In genomic region chr20:3876676-3877075, GRCh38 we compare ENCODE assay signal across 31 cellular contexts.
"Had no signal": no experiment of that assay in that cellular context is flagged by ENCODE, and none has a peak within 500 bp of the region (broad histone marks: within the 10 kb centered on the region; RNA-seq: fewer than 3 reads in every experiment).

No MANE protein-coding gene starts in this region.

- H3K9me3 ChIP-seq: adrenal gland, ascending aorta, left ventricle myocardium inferior, mucosa of descending colon, neutrophil, ovary, right lobe of liver, thoracic aorta had no signal

- ATAC-seq: activated CD4-positive, CD25-positive, alpha-beta regulatory T cell treated with anti-CD3 and anti-CD28 coated beads, Interleukin-2, amount 50 U/mL, for 24 hours; mucosa of descending colon; natural killer cell treated with Interleukin-12 subunit alpha and Interleukin-12 subunit beta and Interleukin-15 and Interleukin-18, amount 100 ng/mL, for 72 hours; right lobe of liver had no signal

- H3K4me3 ChIP-seq: adrenal gland, ascending aorta, hepatocyte, left ventricle myocardium inferior, lung, mucosa of descending colon, ovary, right lobe of liver, thoracic aorta had no signal

- DNase-seq: activated CD4-positive, alpha-beta memory T cell treated with anti-CD3 and anti-CD28 coated beads for 36 hours; activated CD4-positive, alpha-beta T cell treated with anti-CD3 and anti-CD28 coated beads for 48 hours; activated CD8-positive, alpha-beta memory T cell treated with anti-CD3 and anti-CD28 coated beads, Interleukin-2, amount 50 U/mL, for 4 hours; activated effector memory CD4-positive, alpha-beta T cell treated with anti-CD3 and anti-CD28 coated beads, Interleukin-2, amount 50 U/mL, for 16 hours; activated naive CD4-positive, alpha-beta T cell treated with anti-CD3 and anti-CD28 coated beads for 36 hours; activated naive CD8-positive, alpha-beta T cell treated with anti-CD3 and anti-CD28 coated beads for 36 hours; activated T-cell treated with anti-CD3 and anti-CD28 coated beads, Interleukin-2, amount 50 U/mL, for 1 hour; adrenal gland; brain microvascular endothelial cell; caudate nucleus; dermis blood vessel endothelial cell; effector CD8-positive, alpha-beta T cell; islet precursor cell; left ventricle myocardium inferior; mesendoderm; mucosa of descending colon; ovary; stimulated activated CD4-positive, alpha-beta T cell treated with anti-CD3 and anti-CD28 coated beads, Interleukin-4, amount 100 ng/mL, for 1 hour; T-helper 9 cell; WERI-Rb-1 had no signal

- H3K27me3 Mint-ChIP-seq: activated CD4-positive, alpha-beta memory T cell treated with anti-CD3 and anti-CD28 coated beads for 36 hours; activated naive CD8-positive, alpha-beta T cell treated with anti-CD3 and anti-CD28 coated beads for 36 hours; natural killer cell treated with Interleukin-12 subunit alpha and Interleukin-12 subunit beta and Interleukin-15 and Interleukin-18, amount 100 ng/mL, for 72 hours; progenitor cell of endocrine pancreas; stimulated activated naive CD8-positive, alpha-beta T cell treated with anti-CD3 and anti-CD28 coated beads, Interleukin-15, Interleukin-2, amounts not matched to agents 100 ng/mL and 50 ng/mL, for 24 hours had no signal

- H3K27ac Mint-ChIP-seq: activated CD4-positive, alpha-beta memory T cell treated with anti-CD3 and anti-CD28 coated beads for 36 hours; activated naive CD4-positive, alpha-beta T cell treated with anti-CD3 and anti-CD28 coated beads for 36 hours; activated naive CD8-positive, alpha-beta T cell treated with anti-CD3 and anti-CD28 coated beads for 36 hours; activated T-helper 1 cell treated with anti-CD3 and anti-CD28 coated beads, Interleukin-12 subunit alpha, Interleukin-12 subunit beta, Interleukin-2, Interleukin-4 antibody, amounts not matched to agents 30 ng/mL and 10 ng/mL and 1 ng/mL, durations not matched to agents 14 hours and 24 hours and 36 hours; natural killer cell treated with Interleukin-12 subunit alpha and Interleukin-12 subunit beta and Interleukin-15 and Interleukin-18, amount 100 ng/mL, for 72 hours; stimulated activated naive CD8-positive, alpha-beta T cell treated with anti-CD3 and anti-CD28 coated beads, Interleukin-15, Interleukin-2, amounts not matched to agents 100 ng/mL and 50 ng/mL, for 24 hours had no signal

- H3K4me3 Mint-ChIP-seq: activated CD4-positive, alpha-beta memory T cell treated with anti-CD3 and anti-CD28 coated beads for 36 hours; activated naive CD4-positive, alpha-beta T cell treated with anti-CD3 and anti-CD28 coated beads for 36 hours; activated naive CD8-positive, alpha-beta T cell treated with anti-CD3 and anti-CD28 coated beads for 36 hours; activated T-helper 1 cell treated with anti-CD3 and anti-CD28 coated beads, Interleukin-12 subunit alpha, Interleukin-12 subunit beta, Interleukin-2, Interleukin-4 antibody, amounts not matched to agents 30 ng/mL and 10 ng/mL and 1 ng/mL, durations not matched to agents 14 hours and 24 hours and 36 hours; natural killer cell treated with Interleukin-12 subunit alpha and Interleukin-12 subunit beta and Interleukin-15 and Interleukin-18, amount 100 ng/mL, for 72 hours; stimulated activated naive CD8-positive, alpha-beta T cell treated with anti-CD3 and anti-CD28 coated beads, Interleukin-15, Interleukin-2, amounts not matched to agents 100 ng/mL and 50 ng/mL, for 24 hours had no signal

- H3K27me3 ChIP-seq: adrenal gland, ascending aorta, brain microvascular endothelial cell, hepatocyte, neutrophil, ovary, right lobe of liver had no signal

- H3K36me3 ChIP-seq: ovary, thoracic aorta had no signal

- H3K4me1 ChIP-seq: ascending aorta, right lobe of liver had no signal

- H3K9me3 Mint-ChIP-seq: activated CD4-positive, alpha-beta memory T cell treated with anti-CD3 and anti-CD28 coated beads for 36 hours; activated naive CD4-positive, alpha-beta T cell treated with anti-CD3 and anti-CD28 coated beads for 36 hours; activated naive CD8-positive, alpha-beta T cell treated with anti-CD3 and anti-CD28 coated beads for 36 hours; activated T-helper 1 cell treated with anti-CD3 and anti-CD28 coated beads, Interleukin-12 subunit alpha, Interleukin-12 subunit beta, Interleukin-2, Interleukin-4 antibody, amounts not matched to agents 30 ng/mL and 10 ng/mL and 1 ng/mL, durations not matched to agents 14 hours and 24 hours and 36 hours; natural killer cell treated with Interleukin-12 subunit alpha and Interleukin-12 subunit beta and Interleukin-15 and Interleukin-18, amount 100 ng/mL, for 72 hours; stimulated activated naive CD8-positive, alpha-beta T cell treated with anti-CD3 and anti-CD28 coated beads, Interleukin-15, Interleukin-2, amounts not matched to agents 100 ng/mL and 50 ng/mL, for 24 hours had no signal
